Comparison of ENCODE assay signal across 16 cellular contexts in the genomic region with DNA sequence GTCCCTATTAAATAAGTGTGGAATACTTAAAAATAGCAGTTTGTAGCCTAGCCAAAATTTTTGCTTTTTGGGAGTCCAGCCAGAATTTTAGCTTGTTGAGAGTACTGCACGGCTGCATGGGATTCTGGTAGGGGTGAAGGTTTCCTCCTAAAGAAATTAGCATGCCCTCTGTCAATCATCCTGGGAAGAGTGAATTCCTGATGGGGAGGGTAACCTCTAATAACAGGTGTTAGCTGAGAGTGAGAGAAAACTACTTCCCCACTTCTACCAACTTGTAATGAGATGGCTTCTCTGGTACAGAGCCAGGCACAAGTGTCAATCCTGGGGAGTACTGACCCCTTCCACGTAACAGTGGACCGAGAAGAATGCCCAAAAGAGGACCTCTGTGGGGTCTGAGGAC.
DNase-seq lines count a peak whose midpoint lies in the region; ATAC-seq and TF ChIP-seq lines count a peak whose summit lies in the region.
"Had no signal": no experiment of that assay in that cellular context is flagged by ENCODE, and none has a peak within 500 bp of the region (broad histone marks: within the 10 kb centered on the region; RNA-seq: fewer than 3 reads in every experiment).

No MANE protein-coding gene starts in this region.

- no peaks in the 10 kb centered on the region for H3K79me2 ChIP-seq in osteoblast (ENCODE audit: insufficient read depth, low read length)

- H3K9me3 ChIP-seq in right atrium auricular region (no peaks in the 10 kb centered on the region), osteoblast (ENCODE audit: low read depth, low read length) (no peaks in the 10 kb centered on the region), aorta (ENCODE audit: control insufficient read depth, low read length) (no peaks in the 10 kb centered on the region)
- H3K9me3 ChIP-seq: BLaER1 had no signal

- DNase-seq in Right ventricle myocardium superior, result no peak
- DNase-seq in right atrium auricular region (ENCODE audit: low spot score), result no peak
- DNase-seq in fibroblast of the aortic adventitia (ENCODE audit: low read depth), result peak; percentile 34
- no peak for DNase-seq in osteoblast (ENCODE audit: insufficient read length, low spot score, missing footprints)
- DNase-seq in aorta, result no peak
- DNase-seq in activated naive CD4-positive, alpha-beta T cell treated with Interleukin-2 at 50 U/mL for 16 hours, result no peak
- DNase-seq: 8988T, AML-193, DMS53, H9, HFFc6 had no signal

- TF ChIP-seq CTCF in right atrium auricular region (IDR thresholded peaks at IDR 0.05) (no peak), fibroblast of the aortic adventitia (IDR thresholded peaks at IDR 0.05; ENCODE audit: insufficient read depth, low read length) (no peak), osteoblast (IDR thresholded peaks at IDR 0.05; ENCODE audit: extremely low read depth, low read depth, low read length) (no peak)

- no peaks in the 10 kb centered on the region for H4K20me1 ChIP-seq in osteoblast (ENCODE audit: insufficient read depth, low read length)
- H4K20me1 ChIP-seq: BLaER1 had no signal

- ATAC-seq in Right ventricle myocardium superior (ENCODE audit: poor library complexity), result peak; percentile 44
- ATAC-seq in aorta (ENCODE audit: low FRiP score), result peak; percentile 38
- no peak for ATAC-seq in HG03565 (IDR thresholded peaks at IDR 0.05; ENCODE audit: unreplicated experiment)
- ATAC-seq in GM21360 (IDR thresholded peaks at IDR 0.05; ENCODE audit: unreplicated experiment), result no peak
- ATAC-seq: GM23338 had no signal

- H3K27ac ChIP-seq in right atrium auricular region (peak overlapping the region in 1 of 2 donors; percentile 24), osteoblast (ENCODE audit: low read depth, low read length) (no peak overlapping the region), aorta (ENCODE audit: low read depth in 1 of 2, low read length in 2 of 2) (no peak overlapping the region)
- H3K27ac ChIP-seq: BLaER1, HL-60 had no signal

- H3K36me3 ChIP-seq in right atrium auricular region (no peaks in the 10 kb centered on the region), osteoblast (ENCODE audit: insufficient read depth, low read length) (no peaks in the 10 kb centered on the region), aorta (ENCODE audit: control insufficient read depth in 1 of 2, insufficient read depth in 2 of 2, low read length in 1 of 2) (no peaks in the 10 kb centered on the region)
- H3K36me3 ChIP-seq: BLaER1 had no signal

- intact Hi-C loops in Right ventricle myocardium superior (cut with DNase I), result no loop called here
- intact Hi-C loops in aorta (cut with DNase I), result no loop called here

- H3K4me1 ChIP-seq in right atrium auricular region (peaks cover 0 to 31% of the 10 kb centered on the region in 2 donors), osteoblast (ENCODE audit: insufficient read depth, low read length) (peaks cover 16% of the 10 kb centered on the region), aorta (ENCODE audit: control insufficient read depth in 1 of 2, insufficient read depth in 2 of 2, low read length in 2 of 2) (peaks cover 0 to 4% of the 10 kb centered on the region in 2 donors)
- H3K4me1 ChIP-seq: BLaER1 had no signal

- H3K4me3 ChIP-seq in right atrium auricular region (no peak overlapping the region), fibroblast of the aortic adventitia (ENCODE audit: low read depth, low read length) (no peak overlapping the region), osteoblast (ENCODE audit: insufficient read depth, low read length) (no peak overlapping the region), aorta (ENCODE audit: low read length in 2 of 2) (no peak overlapping the region)
- H3K4me3 ChIP-seq: BLaER1, GM23338 had no signal

- whole genome bisulfite sequencing in aorta, 2 donors, result 11 to 14% methylated on average over 3 of the region's 3 CpGs

- no peak overlapping the region for H3K4me2 ChIP-seq in osteoblast (ENCODE audit: insufficient read depth, low read length)
- H3K4me2 ChIP-seq: BLaER1, GM23338 had no signal

- H3K27me3 ChIP-seq in right atrium auricular region (no peaks in the 10 kb centered on the region), osteoblast (ENCODE audit: insufficient read depth, low read length) (no peaks in the 10 kb centered on the region), aorta (ENCODE audit: control insufficient read depth in 1 of 2, insufficient read depth in 2 of 2, low read length in 1 of 2) (no peaks in the 10 kb centered on the region)
- H3K27me3 ChIP-seq: BLaER1 had no signal

- H2AFZ ChIP-seq in osteoblast (ENCODE audit: low read length), result peak overlapping the region; percentile 63

Comparison
In these comparisons a context has a peak if more than half of its experiments do, and no peak if none do; other contexts are left out.
1. ATAC-seq: peak in Right ventricle myocardium superior (single experiment) and aorta (single experiment); none in HG03565 (single experiment) and GM21360 (single experiment).